ENCODE assay signal across 1 cellular context in the genomic region with DNA sequence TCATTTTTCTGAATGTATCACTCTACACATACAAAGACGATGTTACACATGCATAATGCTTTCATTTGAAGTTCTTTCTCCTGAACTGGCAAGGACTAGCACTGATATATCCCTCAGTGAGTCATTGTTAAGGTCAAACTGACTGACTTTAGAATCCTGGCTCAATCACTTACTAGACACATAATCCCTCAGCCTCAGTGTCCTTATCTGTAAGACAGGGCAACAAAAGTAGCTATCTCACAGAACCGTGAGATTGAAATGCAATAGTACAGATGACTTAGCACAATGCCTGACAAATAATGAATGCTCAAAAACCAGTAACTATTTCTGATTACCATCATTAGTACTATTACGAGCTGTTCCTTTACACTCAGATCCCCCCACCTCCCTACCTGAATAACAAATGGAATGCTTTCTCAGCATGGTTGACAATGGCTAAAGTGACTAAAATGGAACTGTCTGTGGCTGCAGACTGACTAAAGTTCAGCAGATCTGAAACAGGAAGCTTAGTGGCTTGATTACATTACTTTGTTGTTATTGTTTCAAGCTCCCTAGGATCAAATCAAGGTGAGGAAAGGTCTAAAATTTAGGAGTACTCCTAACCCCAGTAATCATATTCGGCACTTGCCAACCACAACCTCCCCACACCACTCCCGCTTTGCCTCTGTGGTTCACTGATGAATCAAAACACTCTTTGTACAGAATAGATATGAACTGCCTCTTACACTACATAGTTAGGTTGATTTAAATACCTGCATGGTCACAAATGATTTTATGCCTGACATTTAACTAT.
TF ChIP-seq lines count a peak whose summit lies in the region.

No MANE protein-coding gene starts in this region.

TF ChIP-seq in SK-N-SH treated with all-trans-retinoic acid at 6 μM for 48 hours, 23 proteins besides CTCF, POLR2A, EP300 and RAD21 (continued from another document):
- TF ChIP-seq TSHZ2 (CRISPR knock-in tag; IDR thresholded peaks at IDR 0.05), result no peak
- no peak for TF ChIP-seq ZFP30 (CRISPR knock-in tag; IDR thresholded peaks at IDR 0.05)
- no peak for TF ChIP-seq ESRRG (CRISPR knock-in tag; IDR thresholded peaks at IDR 0.05)
- TF ChIP-seq PPARA (CRISPR knock-in tag; IDR thresholded peaks at IDR 0.05; ENCODE audit: borderline replicate concordance), result no peak
- TF ChIP-seq OSR1 (CRISPR knock-in tag; IDR thresholded peaks at IDR 0.05), result no peak
- no peak for TF ChIP-seq ARNTL (CRISPR knock-in tag; IDR thresholded peaks at IDR 0.05; ENCODE audit: borderline replicate concordance, low read depth)
- no peak for TF ChIP-seq ZFP3 (CRISPR knock-in tag; IDR thresholded peaks at IDR 0.05)
TF ChIP-seq in SK-N-SH treated with all-trans-retinoic acid at 6 μM for 48 hours: peak in this region for 0.
